7 cellular contexts compared by ENCODE assay signal in the genomic region with DNA sequence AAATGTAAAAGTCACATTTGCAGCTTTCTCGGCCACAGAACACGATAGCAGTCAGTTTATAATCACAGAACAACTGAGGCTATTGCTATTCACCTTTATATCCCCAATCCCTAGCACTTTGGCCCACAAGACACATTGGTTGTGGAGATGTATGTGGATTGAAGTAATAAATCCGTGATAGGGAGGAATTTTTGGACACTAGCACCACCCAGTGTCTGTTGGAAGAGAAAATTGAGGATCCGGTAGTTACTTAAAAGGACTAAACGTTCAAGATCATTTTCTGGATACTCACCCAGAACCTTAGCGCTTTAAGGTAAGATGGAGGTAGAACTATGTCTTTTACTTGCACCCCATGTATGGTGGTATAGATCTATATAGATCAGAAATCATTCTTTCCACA. TPM values are rescaled to one million over a fixed set of nuclear protein-coding genes. Genes with fewer than 3 reads are reported as not detected.
"Had no signal": no experiment of that assay in that cellular context is flagged by ENCODE, and none has a peak within 500 bp of the region (broad histone marks: within the 10 kb centered on the region; RNA-seq: fewer than 3 reads in every experiment).

No MANE protein-coding gene starts in this region.

RNA-seq across cellular contexts. Expression of a gene that starts 34.5 kb away (rescaled TPM):
- total RNA-seq: GM23248 had no signal

RNA-seq across cellular contexts. Expression of a gene that starts 38.1 kb away (rescaled TPM):
- total RNA-seq: GM23248, GM23338, H1, H4, H7, H9, HFFc6 had no signal
- polyA plus RNA-seq: GM23248 had no signal
